In genomic region chrX:15319075-15319474, GRCh38 we compare ENCODE assay signal across 29 cellular contexts. TPM values are rescaled to one million over a fixed set of nuclear protein-coding genes. Genes with fewer than 3 reads are reported as not detected.
"Had no signal": no experiment of that assay in that cellular context is flagged by ENCODE, and none has a peak within 500 bp of the region (broad histone marks: within the 10 kb centered on the region; RNA-seq: fewer than 3 reads in every experiment).

No MANE protein-coding gene starts in this region.

- DNase-seq: activated CD4-positive, alpha-beta T cell treated with anti-CD3 and anti-CD28 coated beads, Interleukin-2, amount 10 ng/mL, durations not matched to agents 7 days and 5 days; activated CD8-positive, alpha-beta memory T cell treated with anti-CD3 and anti-CD28 coated beads, Interleukin-2, amount 10 ng/mL, durations not matched to agents 7 days and 5 days; activated CD8-positive, alpha-beta T cell treated with anti-CD3 and anti-CD28 coated beads for 36 hours; activated gamma-delta T cell; activated naive CD4-positive, alpha-beta T cell treated with anti-CD3 and anti-CD28 coated beads, Interleukin-2, amount 50 U/mL, for 16 hours; activated naive CD8-positive, alpha-beta T cell treated with anti-CD3 and anti-CD28 coated beads, Interleukin-2, amount 50 U/mL, for 24 hours; aorta; brain microvascular endothelial cell; central memory CD4-positive, alpha-beta T cell; colonic mucosa; esophagus squamous epithelium; heart right ventricle; left ventricle myocardium inferior; posterior cingulate gyrus; small intestine; stimulated activated CD4-positive, alpha-beta T cell treated with anti-CD3 and anti-CD28 coated beads, Interleukin-2, amount 100 ng/mL, for 24 hours; T-cell; upper lobe of right lung had no signal

- H3K27ac Mint-ChIP-seq: activated CD4-positive, alpha-beta T cell treated with anti-CD3 and anti-CD28 coated beads, Interleukin-2, amount 10 ng/mL, durations not matched to agents 7 days and 5 days; activated CD8-positive, alpha-beta memory T cell treated with anti-CD3 and anti-CD28 coated beads, Interleukin-2, amount 10 ng/mL, durations not matched to agents 7 days and 5 days; activated CD8-positive, alpha-beta T cell treated with anti-CD3 and anti-CD28 coated beads for 36 hours; activated naive CD8-positive, alpha-beta T cell treated with anti-CD3 and anti-CD28 coated beads, Interleukin-2, amount 50 U/mL, for 24 hours; activated T-helper 1 cell treated with anti-CD3 and anti-CD28 coated beads, Interleukin-12 subunit alpha, Interleukin-12 subunit beta, Interleukin-2, Interleukin-4 antibody, amounts not matched to agents 30 ng/mL and 10 ng/mL and 1 ng/mL, durations not matched to agents 14 hours and 24 hours and 36 hours; mesothelial cell of epicardium; nephron; stimulated activated effector memory CD8-positive, alpha-beta T cell treated with anti-CD3 and anti-CD28 coated beads, Interleukin-12 subunit alpha, Interleukin-12 subunit beta, amount 100 ng/mL, for 72 hours; T-cell; T-helper 2 cell treated with Interferon-gamma antibody and Interleukin-4, amounts not matched to agents 5 μg/mL and 100 μg/mL, for 36 hours had no signal

- H3K27ac ChIP-seq: brain microvascular endothelial cell, colonic mucosa, esophagus squamous epithelium, upper lobe of right lung, VCaP had no signal

- H3K27me3 Mint-ChIP-seq: activated CD4-positive, alpha-beta T cell treated with anti-CD3 and anti-CD28 coated beads, Interleukin-2, amount 10 ng/mL, durations not matched to agents 7 days and 5 days; activated CD8-positive, alpha-beta memory T cell treated with anti-CD3 and anti-CD28 coated beads, Interleukin-2, amount 10 ng/mL, durations not matched to agents 7 days and 5 days; activated CD8-positive, alpha-beta T cell treated with anti-CD3 and anti-CD28 coated beads for 36 hours; activated naive CD8-positive, alpha-beta T cell treated with anti-CD3 and anti-CD28 coated beads, Interleukin-2, amount 50 U/mL, for 24 hours; T-cell had no signal

- ATAC-seq: activated CD4-positive, CD25-positive, alpha-beta regulatory T cell treated with anti-CD3 and anti-CD28 coated beads, Interleukin-2, amount 50 U/mL, for 24 hours; activated CD8-positive, alpha-beta memory T cell treated with anti-CD3 and anti-CD28 coated beads, Interleukin-2, amount 10 ng/mL, durations not matched to agents 7 days and 5 days; activated CD8-positive, alpha-beta T cell treated with anti-CD3 and anti-CD28 coated beads for 36 hours; activated naive CD8-positive, alpha-beta T cell treated with anti-CD3 and anti-CD28 coated beads, Interleukin-2, amount 50 U/mL, for 24 hours; heart right ventricle; sciatic nerve; stimulated activated effector memory CD8-positive, alpha-beta T cell treated with anti-CD3 and anti-CD28 coated beads, Interleukin-12 subunit alpha, Interleukin-12 subunit beta, amount 100 ng/mL, for 72 hours; T-cell; upper lobe of right lung had no signal

- H3K36me3 Mint-ChIP-seq: mesothelial cell of epicardium had no signal

- H3K9me3 Mint-ChIP-seq: activated CD4-positive, alpha-beta T cell treated with anti-CD3 and anti-CD28 coated beads, Interleukin-2, amount 10 ng/mL, durations not matched to agents 7 days and 5 days; activated CD8-positive, alpha-beta T cell treated with anti-CD3 and anti-CD28 coated beads for 36 hours; activated naive CD8-positive, alpha-beta T cell treated with anti-CD3 and anti-CD28 coated beads, Interleukin-2, amount 50 U/mL, for 24 hours; activated T-helper 1 cell treated with anti-CD3 and anti-CD28 coated beads, Interleukin-12 subunit alpha, Interleukin-12 subunit beta, Interleukin-2, Interleukin-4 antibody, amounts not matched to agents 30 ng/mL and 10 ng/mL and 1 ng/mL, durations not matched to agents 14 hours and 24 hours and 36 hours; nephron; stimulated activated effector memory CD8-positive, alpha-beta T cell treated with anti-CD3 and anti-CD28 coated beads, Interleukin-12 subunit alpha, Interleukin-12 subunit beta, amount 100 ng/mL, for 72 hours; T-cell; T-helper 2 cell treated with Interferon-gamma antibody and Interleukin-4, amounts not matched to agents 5 μg/mL and 100 μg/mL, for 36 hours had no signal

- H3K36me3 ChIP-seq: brain microvascular endothelial cell, colonic mucosa had no signal

- H3K4me1 Mint-ChIP-seq: activated CD4-positive, alpha-beta T cell treated with anti-CD3 and anti-CD28 coated beads, Interleukin-2, amount 10 ng/mL, durations not matched to agents 7 days and 5 days; activated CD8-positive, alpha-beta memory T cell treated with anti-CD3 and anti-CD28 coated beads, Interleukin-2, amount 10 ng/mL, durations not matched to agents 7 days and 5 days; activated naive CD8-positive, alpha-beta T cell treated with anti-CD3 and anti-CD28 coated beads, Interleukin-2, amount 50 U/mL, for 24 hours; mesothelial cell of epicardium; stimulated activated effector memory CD8-positive, alpha-beta T cell treated with anti-CD3 and anti-CD28 coated beads, Interleukin-12 subunit alpha, Interleukin-12 subunit beta, amount 100 ng/mL, for 72 hours; T-cell had no signal

- H3K4me3 Mint-ChIP-seq: activated CD4-positive, alpha-beta T cell treated with anti-CD3 and anti-CD28 coated beads, Interleukin-2, amount 10 ng/mL, durations not matched to agents 7 days and 5 days; activated CD8-positive, alpha-beta memory T cell treated with anti-CD3 and anti-CD28 coated beads, Interleukin-2, amount 10 ng/mL, durations not matched to agents 7 days and 5 days; activated CD8-positive, alpha-beta T cell treated with anti-CD3 and anti-CD28 coated beads for 36 hours; activated naive CD8-positive, alpha-beta T cell treated with anti-CD3 and anti-CD28 coated beads, Interleukin-2, amount 50 U/mL, for 24 hours; activated T-helper 1 cell treated with anti-CD3 and anti-CD28 coated beads, Interleukin-12 subunit alpha, Interleukin-12 subunit beta, Interleukin-2, Interleukin-4 antibody, amounts not matched to agents 30 ng/mL and 10 ng/mL and 1 ng/mL, durations not matched to agents 14 hours and 24 hours and 36 hours; mesothelial cell of epicardium; nephron; stimulated activated effector memory CD8-positive, alpha-beta T cell treated with anti-CD3 and anti-CD28 coated beads, Interleukin-12 subunit alpha, Interleukin-12 subunit beta, amount 100 ng/mL, for 72 hours; T-cell; T-helper 2 cell treated with Interferon-gamma antibody and Interleukin-4, amounts not matched to agents 5 μg/mL and 100 μg/mL, for 36 hours had no signal

- H3K27me3 ChIP-seq: brain microvascular endothelial cell, colonic mucosa, esophagus squamous epithelium, upper lobe of right lung had no signal

- H3K4me3 ChIP-seq: colonic mucosa, esophagus squamous epithelium, heart right ventricle, left ventricle myocardium inferior, upper lobe of right lung had no signal

- H3K9me3 ChIP-seq: colonic mucosa, esophagus squamous epithelium, heart right ventricle, left ventricle myocardium inferior, upper lobe of right lung had no signal

- H3K4me1 ChIP-seq: colonic mucosa, esophagus squamous epithelium, upper lobe of right lung had no signal

RNA-seq across cellular contexts. Expression of gene ASB11, which starts 3.6 kb away (rescaled TPM):
- total RNA-seq: activated CD4-positive, alpha-beta T cell treated with anti-CD3 and anti-CD28 coated beads, Interleukin-2, amount 10 ng/mL, durations not matched to agents 7 days and 5 days; activated CD8-positive, alpha-beta memory T cell treated with anti-CD3 and anti-CD28 coated beads, Interleukin-2, amount 10 ng/mL, durations not matched to agents 7 days and 5 days; activated CD8-positive, alpha-beta T cell treated with anti-CD3 and anti-CD28 coated beads for 36 hours; activated T-helper 1 cell treated with anti-CD3 and anti-CD28 coated beads, Interleukin-12 subunit alpha, Interleukin-12 subunit beta, Interleukin-2, Interleukin-4 antibody, amounts not matched to agents 30 ng/mL and 10 ng/mL and 1 ng/mL, durations not matched to agents 14 hours and 24 hours and 36 hours; aorta; esophagus squamous epithelium; kidney epithelial cell; lung microvascular endothelial cell; mesothelial cell of epicardium; renal cortical epithelial cell; sciatic nerve; T-cell had no signal
- polyA plus RNA-seq: aorta had no signal

RNA-seq across cellular contexts. Expression of gene ASB9, which starts 49.2 kb away (rescaled TPM):
- total RNA-seq: activated T-helper 1 cell treated with anti-CD3 and anti-CD28 coated beads, Interleukin-12 subunit alpha, Interleukin-12 subunit beta, Interleukin-2, Interleukin-4 antibody, amounts not matched to agents 30 ng/mL and 10 ng/mL and 1 ng/mL, durations not matched to agents 14 hours and 24 hours and 36 hours had no signal
